In genomic region chr16:27374231-27374793, GRCh38 we compare ENCODE assay signal across 11 cellular contexts. TPM values are rescaled to one million over a fixed set of nuclear protein-coding genes. Genes with fewer than 3 reads are reported as not detected.
DNase-seq lines count a peak whose midpoint lies in the region; ATAC-seq and TF ChIP-seq lines count a peak whose summit lies in the region.
"Had no signal": no experiment of that assay in that cellular context is flagged by ENCODE, and none has a peak within 500 bp of the region (broad histone marks: within the 10 kb centered on the region; RNA-seq: fewer than 3 reads in every experiment).

No MANE protein-coding gene starts in this region.

- in situ Hi-C loops in HAP-1 (cut with MboI; ENCODE audit: low sequenced_read_pairs): loop anchor here (10.0 kb wide), 1 partner anchor 200 kb away; no protein-coding TSS in a partner anchor

- no peak for TF ChIP-seq CTCF in GM23338 (conservative IDR thresholded peaks at IDR 0.05; ENCODE audit: low read depth in 2 of 2)

- H3K27ac Mint-ChIP-seq in GM23338: no peak overlapping the region
- no peak overlapping the region for H3K27ac Mint-ChIP-seq in naive thymus-derived CD4-positive, alpha-beta T cell
- H3K27ac Mint-ChIP-seq: activated naive CD8-positive, alpha-beta T cell had no signal

- no peaks in the 10 kb centered on the region for H3K4me1 Mint-ChIP-seq in GM23338
- H3K4me1 Mint-ChIP-seq in naive thymus-derived CD4-positive, alpha-beta T cell: peaks cover 26 to 53% (median 47%) of the 10 kb centered on the region in 7 donors

- POLR2A ChIA-PET in naive thymus-derived CD4-positive, alpha-beta T cell (lab: Charles Lee): interaction anchor here (0.7 to 11.1 kb wide), 8 partner anchors 8 to 201 kb away, joined by 3 to 196 read pairs (median 6); partner anchors contain the start of gene IL21R

- H3K79me2 ChIP-seq in GM23338 (replicated peaks; ENCODE audit: insufficient read depth): no peaks in the 10 kb centered on the region

- intact Hi-C loops in naive thymus-derived CD4-positive, alpha-beta T cell (cut with micrococcal nuclease): loop anchor here (2.0 kb wide), 2 partner anchors 28 to 72 kb away; partner anchors contain the start of gene IL21R (in 1 of the 2)

- H3K27me3 ChIP-seq in GM23338 (ENCODE audit: insufficient read depth): no peaks in the 10 kb centered on the region
- H3K27me3 ChIP-seq in naive thymus-derived CD4-positive, alpha-beta T cell (ENCODE audit: control insufficient read depth in 2 of 2, insufficient read depth in 2 of 2, low read length in 2 of 2): no peaks in the 10 kb centered on the region
- no peaks in the 10 kb centered on the region for H3K27me3 ChIP-seq in HAP-1 (ENCODE audit: low read depth)
- H3K27me3 ChIP-seq: suprapubic skin had no signal

- H3K4me3 ChIP-seq in GM23338 (no peak overlapping the region), HAP-1 (no peak overlapping the region)
- H3K4me3 ChIP-seq in naive thymus-derived CD4-positive, alpha-beta T cell (ENCODE audit: low read length): no peak overlapping the region
- H3K4me3 ChIP-seq: suprapubic skin had no signal

- no peak for ATAC-seq in GM23338
- ATAC-seq in naive thymus-derived CD4-positive, alpha-beta T cell: no peak

- no peak overlapping the region for H3K27ac ChIP-seq in GM23338 (ENCODE audit: low read depth)
- peak overlapping the region; percentile 53 for H3K27ac ChIP-seq in naive thymus-derived CD4-positive, alpha-beta T cell (ENCODE audit: low read depth, low read length)
- H3K27ac ChIP-seq: 22Rv1, suprapubic skin had no signal

- H3K9me2 ChIP-seq in GM23338 (ENCODE audit: insufficient read depth): 0 out of 2 replicates have a peak, but pooled peaks cover 3% of the 10 kb centered on the region

- H3K36me3 ChIP-seq in GM23338 (ENCODE audit: insufficient read depth) (no peaks in the 10 kb centered on the region), HAP-1 (replicated peaks) (no peaks in the 10 kb centered on the region)
- no peaks in the 10 kb centered on the region for H3K36me3 ChIP-seq in naive thymus-derived CD4-positive, alpha-beta T cell (ENCODE audit: control insufficient read depth in 2 of 3, insufficient read depth in 3 of 3, low read length in 3 of 3)
- H3K36me3 ChIP-seq: suprapubic skin had no signal

- H3K9me3 Mint-ChIP-seq in GM23338: peaks cover 3% of the 10 kb centered on the region; the same call in 2 of the 3 replicates
- H3K9me3 Mint-ChIP-seq in naive thymus-derived CD4-positive, alpha-beta T cell: peaks cover 0 to 13% (median 4%) of the 10 kb centered on the region in 11 donors

- no peak overlapping the region for H3K4me3 Mint-ChIP-seq in GM23338
- H3K4me3 Mint-ChIP-seq in naive thymus-derived CD4-positive, alpha-beta T cell: no peak overlapping the region
- H3K4me3 Mint-ChIP-seq: activated naive CD8-positive, alpha-beta T cell had no signal

- H3K4me1 ChIP-seq in GM23338 (ENCODE audit: insufficient read depth) (no peaks in the 10 kb centered on the region), HAP-1 (no peaks in the 10 kb centered on the region)
- H3K4me1 ChIP-seq in naive thymus-derived CD4-positive, alpha-beta T cell (ENCODE audit: control insufficient read depth in 2 of 2, insufficient read depth in 2 of 2, low read length in 2 of 2): peaks cover 32 to 73% of the 10 kb centered on the region in 2 donors

- H3F3A ChIP-seq in GM23338 (replicated peaks; ENCODE audit: low read depth): no peaks in the 10 kb centered on the region

- no peaks in the 10 kb centered on the region for H3K36me3 Mint-ChIP-seq in GM23338 (ENCODE audit: low read depth)
- H3K36me3 Mint-ChIP-seq in naive thymus-derived CD4-positive, alpha-beta T cell: peaks cover 0 to 25% (median 0%) of the 10 kb centered on the region in 5 donors
- H3K36me3 Mint-ChIP-seq: activated naive CD8-positive, alpha-beta T cell had no signal

- H3K9me3 ChIP-seq in naive thymus-derived CD4-positive, alpha-beta T cell (ENCODE audit: control insufficient read depth in 2 of 3, low read length in 3 of 3): no peaks in the 10 kb centered on the region
- H3K9me3 ChIP-seq in HAP-1: no peaks in the 10 kb centered on the region
- H3K9me3 ChIP-seq: suprapubic skin had no signal

- peak; percentile 73 for DNase-seq in SIG-M5 treated with dmso at 0.1 percent for 504 hours (lab: John Stamatoyannopoulos, UW; ENCODE audit: unreplicated experiment)
- DNase-seq in SIG-M5 (lab: John Stamatoyannopoulos, UW): no peak
- DNase-seq in GM23338 (ENCODE audit: low spot score): no peak
- DNase-seq in NOMO-1 treated with DMSO at 0.1 percent for 48 hours (lab: John Stamatoyannopoulos, UW; ENCODE audit: unreplicated experiment): peak; percentile 77
- peak in 1 of 9 donors; percentile 37 for DNase-seq in naive thymus-derived CD4-positive, alpha-beta T cell
- DNase-seq in HAP-1 (ENCODE audit: low spot score in 2 of 2): no peak
- no peak for DNase-seq in ureter (ENCODE audit: low spot score)
- no peak for DNase-seq in AG08395 (ENCODE audit: low spot score)

- CTCF ChIA-PET in naive thymus-derived CD4-positive, alpha-beta T cell (lab: Charles Lee): interaction anchor here (0.7 to 1.5 kb wide), 5 partner anchors 30 to 220 kb away, joined by 3 to 5 read pairs (median 3); no protein-coding TSS in a partner anchor

- H3K27me3 Mint-ChIP-seq in GM23338 (ENCODE audit: insufficient read depth, low read depth, poor library complexity): peaks cover 5% of the 10 kb centered on the region
- H3K27me3 Mint-ChIP-seq in naive thymus-derived CD4-positive, alpha-beta T cell: no peaks in the 10 kb centered on the region
- H3K27me3 Mint-ChIP-seq: activated naive CD8-positive, alpha-beta T cell had no signal

- no peaks in the 10 kb centered on the region for H4K20me1 ChIP-seq in GM23338 (replicated peaks; ENCODE audit: insufficient read depth)

- no peak overlapping the region for H3K4me2 ChIP-seq in GM23338

- 0 out of 2 replicates have a peak overlapping the region, but pooled peaks have one; percentile 0 for H2AFZ ChIP-seq in GM23338

TF ChIP-seq in GM23338, 12 proteins besides CTCF, POLR2A, EP300 and RAD21:
- TF ChIP-seq EZH2 (IDR thresholded peaks at IDR 0.05; ENCODE audit: low read depth, unreplicated experiment) (no peak), ETS1 (IDR thresholded peaks at IDR 0.05) (no peak), EZH2phosphoT487 (IDR thresholded peaks at IDR 0.05; ENCODE audit: unreplicated experiment) (no peak), CREB1 (CRISPR knock-in tag; IDR thresholded peaks at IDR 0.05; ENCODE audit: low read depth) (no peak), POLR2AphosphoS5 (IDR thresholded peaks at IDR 0.05; ENCODE audit: low read depth) (no peak), STAT1 (IDR thresholded peaks at IDR 0.05; ENCODE audit: unreplicated experiment) (no peak)

RNA-seq across cellular contexts. Expression of gene IL21R, which starts 27.7 kb away (rescaled TPM):
- 2.6 TPM in 2 replicates for total RNA-seq in GM23338 (2014; rRNA removed; shearing (Covaris generic))
- 0.42 and 0.83 TPM in 2 replicates for polyA plus RNA-seq in GM23338 (2016; fragmentation: Nextera tagmentation; extraction: Ambion mirVana)
- total RNA-seq in naive thymus-derived CD4-positive, alpha-beta T cell: 10 to 100 TPM; 24.6 to 40.9 (median 31.4) TPM
- 10 to 100 TPM; 37.1 to 52.1 TPM for polyA plus RNA-seq in naive thymus-derived CD4-positive, alpha-beta T cell
- 0.60 TPM for total RNA-seq in ureter

Comparison
In these comparisons a context has a peak if more than half of its experiments do, and no peak if none do; other contexts are left out.
1. DNase-seq: peak in SIG-M5 treated with dmso at 0.1 percent for 504 hours (single experiment) and NOMO-1 treated with DMSO at 0.1 percent for 48 hours (single experiment); none in SIG-M5 (single experiment), GM23338 (single experiment), HAP-1 (0 of 2), ureter (single experiment) and AG08395 (single experiment).